In the genomic region with DNA sequence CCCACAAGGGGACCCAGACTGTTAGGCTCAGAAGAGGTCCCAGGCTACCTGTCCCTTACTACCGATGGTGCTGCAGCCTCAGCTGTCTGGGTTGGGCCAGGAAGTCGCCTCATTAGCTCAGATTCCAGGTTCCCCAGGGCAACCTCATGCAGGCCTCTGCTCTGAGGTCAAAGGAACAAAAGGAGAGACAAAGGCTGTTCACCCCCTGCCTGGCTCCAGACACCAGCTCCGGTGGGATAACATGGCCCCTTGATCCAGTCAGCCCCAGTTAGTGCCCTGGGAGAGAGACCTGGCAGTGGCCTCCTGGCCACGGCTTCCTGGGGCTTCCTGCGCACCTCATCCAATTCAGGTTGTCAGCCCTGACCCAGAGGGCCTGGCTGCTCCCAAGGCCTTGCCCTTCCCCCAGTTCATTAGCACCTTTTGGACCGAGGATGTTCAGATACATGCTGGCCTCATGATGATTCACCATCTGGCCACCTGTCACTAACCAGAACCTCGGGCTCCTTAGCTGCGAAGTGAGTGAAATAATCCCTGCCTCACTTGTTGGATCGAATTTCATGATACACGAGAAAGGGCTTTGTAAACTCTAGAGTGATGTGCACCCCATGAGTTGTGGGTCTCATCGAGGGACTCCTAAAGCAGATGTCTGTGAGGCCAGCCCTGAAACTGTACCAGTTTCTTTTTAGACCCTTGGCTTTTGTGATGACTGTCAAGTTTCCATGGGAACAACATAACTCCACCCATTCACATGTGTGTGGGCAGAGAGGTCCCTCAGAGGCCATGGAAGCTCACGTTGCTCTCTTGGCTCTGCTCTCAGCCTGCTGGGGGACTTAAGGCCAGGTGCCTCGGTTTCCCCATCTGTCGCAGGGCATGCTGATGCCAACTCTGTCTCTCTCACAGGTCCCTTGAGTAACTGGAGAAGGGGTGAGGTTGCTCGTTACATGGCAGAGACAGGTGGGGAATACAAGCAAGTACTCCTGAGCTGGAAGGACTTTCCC, we compare ENCODE assay signal across 1 cellular context.
TF ChIP-seq lines count a peak whose summit lies in the region.

No MANE protein-coding gene starts in this region.

TF ChIP-seq in GM12878, 131 proteins besides CTCF, POLR2A, EP300 and RAD21:
- TF ChIP-seq NBN (IDR thresholded peaks at IDR 0.05) = no peak
- no peak for TF ChIP-seq SREBF2 (IDR thresholded peaks at IDR 0.05; ENCODE audit: low read length)
- TF ChIP-seq SPI1 (IDR thresholded peaks at IDR 0.05; ENCODE audit: borderline replicate concordance, insufficient read depth, low read depth, low read length) = no peak
- TF ChIP-seq, protein P1, sequence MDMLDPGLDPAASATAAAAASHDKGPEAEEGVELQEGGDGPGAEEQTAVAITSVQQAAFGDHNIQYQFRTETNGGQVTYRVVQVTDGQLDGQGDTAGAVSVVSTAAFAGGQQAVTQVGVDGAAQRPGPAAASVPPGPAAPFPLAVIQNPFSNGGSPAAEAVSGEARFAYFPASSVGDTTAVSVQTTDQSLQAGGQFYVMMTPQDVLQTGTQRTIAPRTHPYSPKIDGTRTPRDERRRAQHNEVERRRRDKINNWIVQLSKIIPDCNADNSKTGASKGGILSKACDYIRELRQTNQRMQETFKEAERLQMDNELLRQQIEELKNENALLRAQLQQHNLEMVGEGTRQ (IDR thresholded peaks at IDR 0.05; ENCODE audit: borderline replicate concordance, low read depth, low read length) = no peak
- no peak for TF ChIP-seq IKZF1 (conservative IDR thresholded peaks at IDR 0.05)
- no peak for TF ChIP-seq RUNX3 (IDR thresholded peaks at IDR 0.05; ENCODE audit: low read length)
- TF ChIP-seq, protein P2, sequence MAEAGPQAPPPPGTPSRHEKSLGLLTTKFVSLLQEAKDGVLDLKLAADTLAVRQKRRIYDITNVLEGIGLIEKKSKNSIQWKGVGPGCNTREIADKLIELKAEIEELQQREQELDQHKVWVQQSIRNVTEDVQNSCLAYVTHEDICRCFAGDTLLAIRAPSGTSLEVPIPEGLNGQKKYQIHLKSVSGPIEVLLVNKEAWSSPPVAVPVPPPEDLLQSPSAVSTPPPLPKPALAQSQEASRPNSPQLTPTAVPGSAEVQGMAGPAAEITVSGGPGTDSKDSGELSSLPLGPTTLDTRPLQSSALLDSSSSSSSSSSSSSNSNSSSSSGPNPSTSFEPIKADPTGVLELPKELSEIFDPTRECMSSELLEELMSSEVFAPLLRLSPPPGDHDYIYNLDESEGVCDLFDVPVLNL (IDR thresholded peaks at IDR 0.05; ENCODE audit: low read depth, low read length) = no peak
- TF ChIP-seq HCFC1 (IDR thresholded peaks at IDR 0.05; ENCODE audit: low read length) = no peak
- peak in 1 of 2 experiments; percentile 41; a peak in 1 of 4 replicates for TF ChIP-seq BHLHE40 (IDR thresholded peaks at IDR 0.05; ENCODE audit: borderline replicate concordance in 1 of 2, low read depth in 2 of 2, low read length in 1 of 2)
- no peak for TF ChIP-seq ZNF384 (IDR thresholded peaks at IDR 0.05; ENCODE audit: borderline replicate concordance, low read depth, low read length)
- TF ChIP-seq, protein P3, sequence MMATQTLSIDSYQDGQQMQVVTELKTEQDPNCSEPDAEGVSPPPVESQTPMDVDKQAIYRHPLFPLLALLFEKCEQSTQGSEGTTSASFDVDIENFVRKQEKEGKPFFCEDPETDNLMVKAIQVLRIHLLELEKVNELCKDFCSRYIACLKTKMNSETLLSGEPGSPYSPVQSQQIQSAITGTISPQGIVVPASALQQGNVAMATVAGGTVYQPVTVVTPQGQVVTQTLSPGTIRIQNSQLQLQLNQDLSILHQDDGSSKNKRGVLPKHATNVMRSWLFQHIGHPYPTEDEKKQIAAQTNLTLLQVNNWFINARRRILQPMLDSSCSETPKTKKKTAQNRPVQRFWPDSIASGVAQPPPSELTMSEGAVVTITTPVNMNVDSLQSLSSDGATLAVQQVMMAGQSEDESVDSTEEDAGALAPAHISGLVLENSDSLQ (IDR thresholded peaks at IDR 0.05) = peak; percentile 28; the same call in 1 of the 2 replicates
- TF ChIP-seq BMI1 (IDR thresholded peaks at IDR 0.05; ENCODE audit: borderline replicate concordance) = peak; percentile 80
- TF ChIP-seq TARDBP (IDR thresholded peaks at IDR 0.05; ENCODE audit: borderline replicate concordance) = no peak
- TF ChIP-seq FOXM1 (IDR thresholded peaks at IDR 0.05; ENCODE audit: low read depth, low read length) = no peak
- TF ChIP-seq SIN3A (IDR thresholded peaks at IDR 0.05; ENCODE audit: low read depth, low read length) = no peak
- TF ChIP-seq, protein P4, sequence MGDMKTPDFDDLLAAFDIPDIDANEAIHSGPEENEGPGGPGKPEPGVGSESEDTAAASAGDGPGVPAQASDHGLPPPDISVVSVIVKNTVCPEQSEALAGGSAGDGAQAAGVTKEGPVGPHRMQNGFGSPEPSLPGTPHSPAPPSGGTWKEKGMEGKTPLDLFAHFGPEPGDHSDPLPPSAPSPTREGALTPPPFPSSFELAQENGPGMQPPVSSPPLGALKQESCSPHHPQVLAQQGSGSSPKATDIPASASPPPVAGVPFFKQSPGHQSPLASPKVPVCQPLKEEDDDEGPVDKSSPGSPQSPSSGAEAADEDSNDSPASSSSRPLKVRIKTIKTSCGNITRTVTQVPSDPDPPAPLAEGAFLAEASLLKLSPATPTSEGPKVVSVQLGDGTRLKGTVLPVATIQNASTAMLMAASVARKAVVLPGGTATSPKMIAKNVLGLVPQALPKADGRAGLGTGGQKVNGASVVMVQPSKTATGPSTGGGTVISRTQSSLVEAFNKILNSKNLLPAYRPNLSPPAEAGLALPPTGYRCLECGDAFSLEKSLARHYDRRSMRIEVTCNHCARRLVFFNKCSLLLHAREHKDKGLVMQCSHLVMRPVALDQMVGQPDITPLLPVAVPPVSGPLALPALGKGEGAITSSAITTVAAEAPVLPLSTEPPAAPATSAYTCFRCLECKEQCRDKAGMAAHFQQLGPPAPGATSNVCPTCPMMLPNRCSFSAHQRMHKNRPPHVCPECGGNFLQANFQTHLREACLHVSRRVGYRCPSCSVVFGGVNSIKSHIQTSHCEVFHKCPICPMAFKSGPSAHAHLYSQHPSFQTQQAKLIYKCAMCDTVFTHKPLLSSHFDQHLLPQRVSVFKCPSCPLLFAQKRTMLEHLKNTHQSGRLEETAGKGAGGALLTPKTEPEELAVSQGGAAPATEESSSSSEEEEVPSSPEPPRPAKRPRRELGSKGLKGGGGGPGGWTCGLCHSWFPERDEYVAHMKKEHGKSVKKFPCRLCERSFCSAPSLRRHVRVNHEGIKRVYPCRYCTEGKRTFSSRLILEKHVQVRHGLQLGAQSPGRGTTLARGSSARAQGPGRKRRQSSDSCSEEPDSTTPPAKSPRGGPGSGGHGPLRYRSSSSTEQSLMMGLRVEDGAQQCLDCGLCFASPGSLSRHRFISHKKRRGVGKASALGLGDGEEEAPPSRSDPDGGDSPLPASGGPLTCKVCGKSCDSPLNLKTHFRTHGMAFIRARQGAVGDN (IDR thresholded peaks at IDR 0.05) = no peak
TF ChIP-seq in GM12878: peak in this region for 3.
